Comparison of ENCODE assay signal across 8 cellular contexts in the genomic region with DNA sequence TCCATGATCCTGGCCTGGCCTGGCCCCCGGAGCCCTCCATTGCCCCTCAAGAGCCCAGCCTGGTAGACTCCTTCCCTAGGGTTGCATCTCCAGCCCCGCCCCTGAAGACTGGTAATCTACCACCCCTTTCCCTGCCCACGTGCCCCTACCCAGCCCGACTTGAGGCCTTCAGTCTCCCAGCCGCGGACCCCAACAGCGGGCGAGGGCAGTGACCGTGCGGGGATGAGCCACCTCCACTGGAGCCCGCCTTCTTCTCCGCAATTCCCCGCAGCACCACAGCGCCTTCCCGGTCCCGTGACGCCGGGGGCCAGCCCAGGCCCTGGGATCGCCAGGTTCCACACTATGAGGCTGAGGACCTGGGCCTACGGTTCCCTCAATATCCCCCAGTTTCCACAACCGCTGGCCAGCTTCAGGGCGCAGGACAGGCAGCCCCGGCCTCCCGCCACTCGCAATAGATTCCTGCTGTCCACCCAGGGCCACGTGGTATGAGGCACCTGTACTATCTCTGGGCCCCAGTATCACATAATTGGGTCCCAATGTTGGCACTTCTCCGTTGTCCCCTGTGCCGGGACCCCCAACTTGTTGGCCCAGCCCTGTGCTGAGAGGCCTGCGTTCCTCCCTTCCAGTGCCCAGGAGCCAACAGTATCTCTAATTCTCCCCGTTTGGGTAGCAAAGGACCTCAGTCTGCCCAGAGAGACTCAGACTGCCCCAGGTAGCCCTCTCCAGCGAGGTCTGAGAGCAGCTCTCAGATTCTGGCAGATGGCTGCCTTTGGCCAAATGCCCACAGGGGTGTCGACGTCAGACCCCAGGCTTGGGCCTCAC.
DNase-seq lines count a peak whose midpoint lies in the region; ATAC-seq and TF ChIP-seq lines count a peak whose summit lies in the region.

No MANE protein-coding gene starts in this region.

- no peak for ATAC-seq in effector memory CD8-positive, alpha-beta T cell (replicated peaks)
- ATAC-seq in GM18870 (IDR thresholded peaks at IDR 0.05; ENCODE audit: unreplicated experiment) (no peak), HG03439 (IDR thresholded peaks at IDR 0.05; ENCODE audit: unreplicated experiment) (no peak)

- H3K4me1 Mint-ChIP-seq in effector memory CD8-positive, alpha-beta T cell (ENCODE audit: low read depth in 2 of 2): peaks cover 3 to 8% of the 10 kb centered on the region in 2 donors
- H3K4me1 Mint-ChIP-seq in nephron progenitor cell: peaks cover 10% of the 10 kb centered on the region

- H3K36me3 Mint-ChIP-seq in effector memory CD8-positive, alpha-beta T cell (ENCODE audit: insufficient read depth): no peaks in the 10 kb centered on the region
- no peaks in the 10 kb centered on the region for H3K36me3 Mint-ChIP-seq in nephron progenitor cell (ENCODE audit: low read depth)

- H3K36me3 ChIP-seq in MM.1S (replicated peaks; ENCODE audit: insufficient read depth, low read length): no peaks in the 10 kb centered on the region

- H3K9me3 ChIP-seq in MM.1S (replicated peaks; ENCODE audit: insufficient read depth, low read length): no peaks in the 10 kb centered on the region

- H3K27ac ChIP-seq in C4-2B (peak overlapping the region; percentile 69), MM.1S (ENCODE audit: low read length) (no peak overlapping the region)

- H3K9ac ChIP-seq in MM.1S (ENCODE audit: low read length): no peak overlapping the region

- H3K4me3 Mint-ChIP-seq in effector memory CD8-positive, alpha-beta T cell: peak overlapping the region; percentile 43 to 72
- H3K4me3 Mint-ChIP-seq in nephron progenitor cell: peak overlapping the region; percentile 87

- H3K9me3 Mint-ChIP-seq in effector memory CD8-positive, alpha-beta T cell: no peaks in the 10 kb centered on the region
- H3K9me3 Mint-ChIP-seq in nephron progenitor cell: no peaks in the 10 kb centered on the region

- DNase-seq in MM.1S: peak; percentile 0
- DNase-seq in effector memory CD8-positive, alpha-beta T cell: peak in 2 of 3 experiments; percentile 0 to 1
- DNase-seq in nephron progenitor cell: peak; percentile 14
- DNase-seq in SIG-M5 (lab: John Stamatoyannopoulos, UW): no peak
- no peak for DNase-seq in T-helper 9 cell

- no peaks in the 10 kb centered on the region for H3F3A ChIP-seq in MM.1S (ENCODE audit: insufficient read depth, low read length)

- no peak overlapping the region for H3K4me3 ChIP-seq in MM.1S (ENCODE audit: low read length)

- H2AFZ ChIP-seq in MM.1S (ENCODE audit: low read length): no peak overlapping the region

- no peaks in the 10 kb centered on the region for H3K27me3 Mint-ChIP-seq in effector memory CD8-positive, alpha-beta T cell
- H3K27me3 Mint-ChIP-seq in nephron progenitor cell (ENCODE audit: low read depth, poor library complexity): no peaks in the 10 kb centered on the region

- no peaks in the 10 kb centered on the region for H3K79me2 ChIP-seq in MM.1S (ENCODE audit: low read length)

- H3K9me2 ChIP-seq in MM.1S (replicated peaks; ENCODE audit: insufficient read depth, low read length): no peaks in the 10 kb centered on the region

- H3K27ac Mint-ChIP-seq in effector memory CD8-positive, alpha-beta T cell: no peak overlapping the region
- H3K27ac Mint-ChIP-seq in nephron progenitor cell: no peak overlapping the region

- H3K4me2 ChIP-seq in MM.1S (ENCODE audit: low read depth, low read length): no peak overlapping the region

- TF ChIP-seq CTCF in C4-2B (conservative IDR thresholded peaks at IDR 0.05) (no peak), MM.1S (IDR thresholded peaks at IDR 0.05; ENCODE audit: low read length) (no peak), nephron progenitor cell (IDR thresholded peaks at IDR 0.05) (no peak)

- peaks cover 16% of the 10 kb centered on the region for H3K27me3 ChIP-seq in MM.1S (replicated peaks; ENCODE audit: insufficient read depth, low read length)

- no peaks in the 10 kb centered on the region for H3K4me1 ChIP-seq in MM.1S (ENCODE audit: low read length)

- no peaks in the 10 kb centered on the region for H4K20me1 ChIP-seq in MM.1S (ENCODE audit: insufficient read depth, low read length)

Comparison
In these comparisons a context has a peak if more than half of its experiments do, and no peak if none do; other contexts are left out.
1. DNase-seq: peak in MM.1S (single experiment), effector memory CD8-positive, alpha-beta T cell (2 of 3) and nephron progenitor cell (single experiment); none in SIG-M5 (single experiment) and T-helper 9 cell (single experiment).